In genomic region chr9:94768766-94769165, GRCh38 we compare ENCODE assay signal across 22 cellular contexts.
"Had no signal": no experiment of that assay in that cellular context is flagged by ENCODE, and none has a peak within 500 bp of the region (broad histone marks: within the 10 kb centered on the region; RNA-seq: fewer than 3 reads in every experiment).

No MANE protein-coding gene starts in this region.

- H3K4me3 Mint-ChIP-seq: activated B cell treated with CpG ODN at 0.5 μM for 24 hours; activated CD4-positive, alpha-beta memory T cell treated with anti-CD3 and anti-CD28 coated beads, Interleukin-2, amount 10 ng/mL, durations not matched to agents 7 days and 5 days; activated CD4-positive, alpha-beta T cell treated with anti-CD3 and anti-CD28 coated beads, Interleukin-2, amount 10 ng/mL, durations not matched to agents 24 days and 14 days; activated naive CD4-positive, alpha-beta T cell treated with anti-CD3 and anti-CD28 coated beads for 36 hours; activated naive CD8-positive, alpha-beta T cell; brain; T-helper 17 cell had no signal

- H3K27me3 Mint-ChIP-seq: activated B cell treated with CpG ODN at 0.5 μM for 24 hours; activated CD4-positive, alpha-beta memory T cell treated with anti-CD3 and anti-CD28 coated beads, Interleukin-2, amount 10 ng/mL, durations not matched to agents 7 days and 5 days; activated CD4-positive, alpha-beta T cell treated with anti-CD3 and anti-CD28 coated beads, Interleukin-2, amount 10 ng/mL, durations not matched to agents 24 days and 14 days; activated naive CD8-positive, alpha-beta T cell; activated T-helper 17 cell treated with anti-CD3 and anti-CD28 coated beads, Interleukin-2, amount 50 U/mL, for 72 hours; brain; T-helper 17 cell had no signal

- DNase-seq: activated B cell treated with CpG ODN at 0.5 μM for 24 hours; activated CD4-positive, alpha-beta memory T cell treated with anti-CD3 and anti-CD28 coated beads, Interleukin-2, amount 10 ng/mL, durations not matched to agents 7 days and 5 days; activated CD4-positive, alpha-beta T cell treated with anti-CD3 and anti-CD28 coated beads for 1 hour; activated CD4-positive, alpha-beta T cell treated with anti-CD3 and anti-CD28 coated beads, Interleukin-2, amount 10 ng/mL, durations not matched to agents 24 days and 14 days; activated gamma-delta T cell; activated naive CD4-positive, alpha-beta T cell treated with anti-CD3 and anti-CD28 coated beads for 36 hours; activated T-cell treated with anti-CD3 and anti-CD28 coated beads for 4 hours; activated T-cell treated with anti-CD3 and anti-CD28 coated beads, Interleukin-2, amount 50 U/mL, for 48 hours; amygdala; Kasumi-1; KBM-7; NCI-H1105 treated with DMSO at 0.1 percent for 48 hours; NCI-H1436 treated with DMSO at 0.1 percent for 48 hours; NCI-H1930; NCI-H446 treated with DMSO at 0.1 percent for 48 hours; NCI-H524 treated with DMSO at 0.1 percent for 48 hours; SIG-M5; T-helper 17 cell; T-helper 9 cell had no signal

- ATAC-seq: activated T-helper 17 cell treated with anti-CD3 and anti-CD28 coated beads, Interleukin-2, amount 50 U/mL, for 72 hours; T-helper 17 cell had no signal

- H3K27ac Mint-ChIP-seq: activated B cell treated with CpG ODN at 0.5 μM for 24 hours; activated CD4-positive, alpha-beta memory T cell treated with anti-CD3 and anti-CD28 coated beads, Interleukin-2, amount 10 ng/mL, durations not matched to agents 7 days and 5 days; activated CD4-positive, alpha-beta T cell treated with anti-CD3 and anti-CD28 coated beads, Interleukin-2, amount 10 ng/mL, durations not matched to agents 24 days and 14 days; activated naive CD4-positive, alpha-beta T cell treated with anti-CD3 and anti-CD28 coated beads for 36 hours; activated naive CD8-positive, alpha-beta T cell; T-helper 17 cell had no signal

- H3K4me1 Mint-ChIP-seq: activated B cell treated with CpG ODN at 0.5 μM for 24 hours had no signal

- H3K9me3 Mint-ChIP-seq: activated B cell treated with CpG ODN at 0.5 μM for 24 hours; activated CD4-positive, alpha-beta memory T cell treated with anti-CD3 and anti-CD28 coated beads, Interleukin-2, amount 10 ng/mL, durations not matched to agents 7 days and 5 days; activated CD4-positive, alpha-beta T cell treated with anti-CD3 and anti-CD28 coated beads, Interleukin-2, amount 10 ng/mL, durations not matched to agents 24 days and 14 days; activated naive CD4-positive, alpha-beta T cell treated with anti-CD3 and anti-CD28 coated beads for 36 hours; activated T-helper 17 cell treated with anti-CD3 and anti-CD28 coated beads, Interleukin-2, amount 50 U/mL, for 72 hours; brain had no signal
